In genomic region chr13:30872685-30873443, GRCh38 we compare ENCODE assay signal across 9 cellular contexts. TPM values are rescaled to one million over a fixed set of nuclear protein-coding genes. Genes with fewer than 3 reads are reported as not detected.
DNase-seq lines count a peak whose midpoint lies in the region; ATAC-seq, FAIRE-seq and TF ChIP-seq lines count a peak whose summit lies in the region.
"Had no signal": no experiment of that assay in that cellular context is flagged by ENCODE, and none has a peak within 500 bp of the region (broad histone marks: within the 10 kb centered on the region; RNA-seq: fewer than 3 reads in every experiment).

No MANE protein-coding gene starts in this region.

- no peak for TF ChIP-seq CTCF in right atrium auricular region (IDR thresholded peaks at IDR 0.05)
- no peak for TF ChIP-seq CTCF in activated CD8-positive, alpha-beta T cell treated with anti-CD3 and anti-CD28 coated beads for 36 hours (IDR thresholded peaks at IDR 0.05)

- H3K36me3 ChIP-seq in right atrium auricular region, result no peaks in the 10 kb centered on the region
- H3K36me3 ChIP-seq in skeletal muscle tissue (ENCODE audit: control insufficient read depth in 3 of 3, insufficient read depth in 3 of 3, low read length in 3 of 3), result no peaks in the 10 kb centered on the region

- H3K9ac ChIP-seq in skeletal muscle tissue (ENCODE audit: low read depth in 1 of 3, low read length in 3 of 3), result no peak overlapping the region

- H3K36me3 Mint-ChIP-seq in activated CD8-positive, alpha-beta T cell treated with anti-CD3 and anti-CD28 coated beads for 36 hours (ENCODE audit: low read depth), result no peaks in the 10 kb centered on the region

- no peaks in the 10 kb centered on the region for H3K4me1 Mint-ChIP-seq in activated CD8-positive, alpha-beta T cell treated with anti-CD3 and anti-CD28 coated beads for 36 hours (ENCODE audit: low read depth)

- intact Hi-C loops in activated CD8-positive, alpha-beta T cell treated with anti-CD3 and anti-CD28 coated beads for 36 hours (cut with micrococcal nuclease), result no loop called here

- H3K4me1 ChIP-seq in right atrium auricular region (peaks cover 0 to 37% of the 10 kb centered on the region in 2 donors), skeletal muscle tissue (ENCODE audit: control insufficient read depth in 3 of 3, insufficient read depth in 3 of 3, low read length in 3 of 3) (peaks cover 18 to 23% (median 20%) of the 10 kb centered on the region in 3 donors)

- peak; percentile 75 for DNase-seq in HCEC 1CT
- DNase-seq in right atrium auricular region (ENCODE audit: low spot score), result peak; percentile 81
- no peak for DNase-seq in NCI-H2029 treated with DMSO at 0.1 percent for 48 hours (lab: John Stamatoyannopoulos, UW)
- DNase-seq in NCI-H146 (lab: John Stamatoyannopoulos, UW), result no peak
- no peak for DNase-seq in effector CD4-positive, alpha-beta T cell
- DNase-seq in activated CD8-positive, alpha-beta T cell treated with anti-CD3 and anti-CD28 coated beads for 36 hours, result no peak

- H3K27me3 ChIP-seq in right atrium auricular region (no peaks in the 10 kb centered on the region), skeletal muscle tissue (ENCODE audit: control insufficient read depth in 3 of 3, insufficient read depth in 3 of 3, low read length in 3 of 3) (no peaks in the 10 kb centered on the region)

- POLR2A ChIA-PET in activated CD8-positive, alpha-beta T cell treated with anti-CD3 and anti-CD28 coated beads for 36 hours (lab: Charles Lee), result interaction anchor here (0.5 to 0.6 kb wide), 2 partner anchors 102 to 486 kb away, joined by 3 read pairs; no protein-coding TSS in a partner anchor

- CTCF ChIA-PET in activated CD8-positive, alpha-beta T cell treated with anti-CD3 and anti-CD28 coated beads for 36 hours (lab: Charles Lee), result interaction anchor here (1.4 to 2.9 kb wide), 2 partner anchors 7 to 172 kb away, joined by 4 to 15 read pairs; no protein-coding TSS in a partner anchor

- H3K27ac Mint-ChIP-seq in activated CD8-positive, alpha-beta T cell treated with anti-CD3 and anti-CD28 coated beads for 36 hours, result no peak overlapping the region
- H3K27ac Mint-ChIP-seq: activated T-helper 1 cell treated with anti-CD3 and anti-CD28 coated beads, Interleukin-12 subunit alpha, Interleukin-12 subunit beta, Interleukin-2, Interleukin-4 antibody, amounts not matched to agents 30 ng/mL and 10 ng/mL and 1 ng/mL, durations not matched to agents 14 hours and 24 hours and 36 hours had no signal

- H3K9me3 ChIP-seq in right atrium auricular region (no peaks in the 10 kb centered on the region), skeletal muscle tissue (ENCODE audit: control insufficient read depth in 3 of 3, low read length in 3 of 3) (no peaks in the 10 kb centered on the region)

- H3K27ac ChIP-seq in right atrium auricular region (peak overlapping the region; percentile 31 to 48), skeletal muscle tissue (ENCODE audit: low read depth, low read length) (peak overlapping the region; percentile 52)

- H3K4me3 ChIP-seq in right atrium auricular region, result no peak overlapping the region
- no peak overlapping the region for H3K4me3 ChIP-seq in skeletal muscle tissue (ENCODE audit: low read length in 3 of 3)

- no peak overlapping the region for H3K4me3 Mint-ChIP-seq in activated CD8-positive, alpha-beta T cell treated with anti-CD3 and anti-CD28 coated beads for 36 hours
- H3K4me3 Mint-ChIP-seq: activated T-helper 1 cell treated with anti-CD3 and anti-CD28 coated beads, Interleukin-12 subunit alpha, Interleukin-12 subunit beta, Interleukin-2, Interleukin-4 antibody, amounts not matched to agents 30 ng/mL and 10 ng/mL and 1 ng/mL, durations not matched to agents 14 hours and 24 hours and 36 hours had no signal

- no peaks in the 10 kb centered on the region for H3K9me3 Mint-ChIP-seq in activated CD8-positive, alpha-beta T cell treated with anti-CD3 and anti-CD28 coated beads for 36 hours
- H3K9me3 Mint-ChIP-seq: activated T-helper 1 cell treated with anti-CD3 and anti-CD28 coated beads, Interleukin-12 subunit alpha, Interleukin-12 subunit beta, Interleukin-2, Interleukin-4 antibody, amounts not matched to agents 30 ng/mL and 10 ng/mL and 1 ng/mL, durations not matched to agents 14 hours and 24 hours and 36 hours had no signal

- ATAC-seq in activated CD8-positive, alpha-beta T cell treated with anti-CD3 and anti-CD28 coated beads for 36 hours, result no peak

- H3K27me3 Mint-ChIP-seq in activated CD8-positive, alpha-beta T cell treated with anti-CD3 and anti-CD28 coated beads for 36 hours, result peaks cover 11% of the 10 kb centered on the region

- FAIRE-seq in TTC549 (lab: Jason Lieb, UNC), result peak; percentile 38

RNA-seq across cellular contexts. Expression of gene MEDAG, which starts 33.2 kb away (rescaled TPM):
- total RNA-seq in right atrium auricular region, result 10 to 100 TPM; 37.4 to 42.4 TPM
- 11.5 TPM for total RNA-seq in skeletal muscle tissue
- not detected for total RNA-seq in activated CD8-positive, alpha-beta T cell treated with anti-CD3 and anti-CD28 coated beads for 36 hours
- total RNA-seq: activated T-helper 1 cell treated with anti-CD3 and anti-CD28 coated beads, Interleukin-12 subunit alpha, Interleukin-12 subunit beta, Interleukin-2, Interleukin-4 antibody, amounts not matched to agents 30 ng/mL and 10 ng/mL and 1 ng/mL, durations not matched to agents 14 hours and 24 hours and 36 hours had no signal

RNA-seq across cellular contexts. Expression of gene TEX26, which starts 59.6 kb away (rescaled TPM):
- not detected for total RNA-seq in right atrium auricular region
- total RNA-seq in skeletal muscle tissue, result not detected
- total RNA-seq in activated CD8-positive, alpha-beta T cell treated with anti-CD3 and anti-CD28 coated beads for 36 hours, result not detected
- total RNA-seq: activated T-helper 1 cell treated with anti-CD3 and anti-CD28 coated beads, Interleukin-12 subunit alpha, Interleukin-12 subunit beta, Interleukin-2, Interleukin-4 antibody, amounts not matched to agents 30 ng/mL and 10 ng/mL and 1 ng/mL, durations not matched to agents 14 hours and 24 hours and 36 hours had no signal

Comparison
In these comparisons a context has a peak if more than half of its experiments do, and no peak if none do; other contexts are left out.
1. DNase-seq: peak in HCEC 1CT (single experiment) and right atrium auricular region (single experiment); none in NCI-H2029 treated with DMSO at 0.1 percent for 48 hours (single experiment), NCI-H146 (single experiment), effector CD4-positive, alpha-beta T cell (single experiment) and activated CD8-positive, alpha-beta T cell treated with anti-CD3 and anti-CD28 coated beads for 36 hours (single experiment).
2. RNA of gene MEDAG, which starts 33.2 kb away (total RNA-seq): 37.4 to 42.4 TPM in right atrium auricular region and 11.5 TPM in skeletal muscle tissue (single experiment); not detected in activated CD8-positive, alpha-beta T cell treated with anti-CD3 and anti-CD28 coated beads for 36 hours; every median in the first group is over 10 times any median in the second.